In the genomic region with DNA sequence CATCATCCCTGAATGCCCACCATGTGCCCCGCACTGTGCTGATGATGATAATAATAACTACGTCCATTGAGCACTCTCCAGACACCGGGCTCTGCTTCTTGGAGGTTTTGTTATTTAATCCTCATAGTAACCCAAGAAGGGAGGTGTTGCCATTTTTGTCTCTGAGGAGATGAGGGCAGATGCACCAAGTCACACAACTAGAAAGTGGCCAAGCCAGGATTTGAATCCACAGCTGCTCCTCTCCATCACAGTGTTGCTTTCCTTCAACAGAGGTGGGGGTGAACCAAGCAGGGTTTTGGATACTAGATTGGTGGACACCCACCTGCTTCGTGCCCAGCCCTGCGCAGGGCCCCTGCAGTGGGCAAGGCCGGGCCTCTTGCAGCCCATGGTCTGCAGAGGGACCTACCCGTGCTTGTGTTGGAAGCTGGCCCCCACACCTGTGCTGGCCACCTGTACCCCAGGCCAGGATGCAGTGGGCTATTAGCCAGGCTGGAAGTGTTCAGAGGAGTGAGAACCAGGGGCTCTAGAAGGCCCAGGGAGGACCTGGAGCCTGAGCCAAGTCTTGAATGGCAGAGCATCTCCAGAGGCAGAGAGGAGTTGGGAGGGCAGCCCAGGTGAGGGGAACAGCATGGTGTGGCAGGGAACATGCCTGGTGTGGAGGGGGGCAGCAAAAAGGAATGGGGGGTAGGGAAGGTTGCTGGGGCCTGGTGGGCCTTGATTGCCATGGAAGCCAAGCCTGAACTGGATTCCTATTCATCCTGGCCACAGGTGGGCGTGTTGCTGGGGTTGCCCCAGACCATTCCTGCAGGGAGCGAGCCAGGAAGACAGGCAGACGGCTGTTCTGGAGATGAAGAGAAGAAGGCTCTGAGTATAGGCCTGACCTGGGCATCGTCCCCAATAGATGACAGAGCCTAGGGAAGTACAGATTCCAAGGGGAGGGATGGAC, we compare ENCODE assay signal across 1 cellular context.
TF ChIP-seq lines count a peak whose summit lies in the region.

No MANE protein-coding gene starts in this region.

TF ChIP-seq in WTC11, 78 proteins besides CTCF, POLR2A, EP300 and RAD21 (continued from another document):
- TF ChIP-seq GABPB1 (CRISPR knock-in tag; IDR thresholded peaks at IDR 0.05) (no peak), JAZF1 (CRISPR knock-in tag; IDR thresholded peaks at IDR 0.05) (no peak), HMGA2 (CRISPR knock-in tag; IDR thresholded peaks at IDR 0.05) (no peak), IRF2 (CRISPR knock-in tag; IDR thresholded peaks at IDR 0.05; ENCODE audit: borderline replicate concordance, low read depth) (no peak)
- TF ChIP-seq, protein P1, sequence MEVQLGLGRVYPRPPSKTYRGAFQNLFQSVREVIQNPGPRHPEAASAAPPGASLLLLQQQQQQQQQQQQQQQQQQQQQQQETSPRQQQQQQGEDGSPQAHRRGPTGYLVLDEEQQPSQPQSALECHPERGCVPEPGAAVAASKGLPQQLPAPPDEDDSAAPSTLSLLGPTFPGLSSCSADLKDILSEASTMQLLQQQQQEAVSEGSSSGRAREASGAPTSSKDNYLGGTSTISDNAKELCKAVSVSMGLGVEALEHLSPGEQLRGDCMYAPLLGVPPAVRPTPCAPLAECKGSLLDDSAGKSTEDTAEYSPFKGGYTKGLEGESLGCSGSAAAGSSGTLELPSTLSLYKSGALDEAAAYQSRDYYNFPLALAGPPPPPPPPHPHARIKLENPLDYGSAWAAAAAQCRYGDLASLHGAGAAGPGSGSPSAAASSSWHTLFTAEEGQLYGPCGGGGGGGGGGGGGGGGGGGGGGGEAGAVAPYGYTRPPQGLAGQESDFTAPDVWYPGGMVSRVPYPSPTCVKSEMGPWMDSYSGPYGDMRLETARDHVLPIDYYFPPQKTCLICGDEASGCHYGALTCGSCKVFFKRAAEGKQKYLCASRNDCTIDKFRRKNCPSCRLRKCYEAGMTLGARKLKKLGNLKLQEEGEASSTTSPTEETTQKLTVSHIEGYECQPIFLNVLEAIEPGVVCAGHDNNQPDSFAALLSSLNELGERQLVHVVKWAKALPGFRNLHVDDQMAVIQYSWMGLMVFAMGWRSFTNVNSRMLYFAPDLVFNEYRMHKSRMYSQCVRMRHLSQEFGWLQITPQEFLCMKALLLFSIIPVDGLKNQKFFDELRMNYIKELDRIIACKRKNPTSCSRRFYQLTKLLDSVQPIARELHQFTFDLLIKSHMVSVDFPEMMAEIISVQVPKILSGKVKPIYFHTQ (CRISPR knock-in tag; IDR thresholded peaks at IDR 0.05), result no peak
- TF ChIP-seq, protein P2, sequence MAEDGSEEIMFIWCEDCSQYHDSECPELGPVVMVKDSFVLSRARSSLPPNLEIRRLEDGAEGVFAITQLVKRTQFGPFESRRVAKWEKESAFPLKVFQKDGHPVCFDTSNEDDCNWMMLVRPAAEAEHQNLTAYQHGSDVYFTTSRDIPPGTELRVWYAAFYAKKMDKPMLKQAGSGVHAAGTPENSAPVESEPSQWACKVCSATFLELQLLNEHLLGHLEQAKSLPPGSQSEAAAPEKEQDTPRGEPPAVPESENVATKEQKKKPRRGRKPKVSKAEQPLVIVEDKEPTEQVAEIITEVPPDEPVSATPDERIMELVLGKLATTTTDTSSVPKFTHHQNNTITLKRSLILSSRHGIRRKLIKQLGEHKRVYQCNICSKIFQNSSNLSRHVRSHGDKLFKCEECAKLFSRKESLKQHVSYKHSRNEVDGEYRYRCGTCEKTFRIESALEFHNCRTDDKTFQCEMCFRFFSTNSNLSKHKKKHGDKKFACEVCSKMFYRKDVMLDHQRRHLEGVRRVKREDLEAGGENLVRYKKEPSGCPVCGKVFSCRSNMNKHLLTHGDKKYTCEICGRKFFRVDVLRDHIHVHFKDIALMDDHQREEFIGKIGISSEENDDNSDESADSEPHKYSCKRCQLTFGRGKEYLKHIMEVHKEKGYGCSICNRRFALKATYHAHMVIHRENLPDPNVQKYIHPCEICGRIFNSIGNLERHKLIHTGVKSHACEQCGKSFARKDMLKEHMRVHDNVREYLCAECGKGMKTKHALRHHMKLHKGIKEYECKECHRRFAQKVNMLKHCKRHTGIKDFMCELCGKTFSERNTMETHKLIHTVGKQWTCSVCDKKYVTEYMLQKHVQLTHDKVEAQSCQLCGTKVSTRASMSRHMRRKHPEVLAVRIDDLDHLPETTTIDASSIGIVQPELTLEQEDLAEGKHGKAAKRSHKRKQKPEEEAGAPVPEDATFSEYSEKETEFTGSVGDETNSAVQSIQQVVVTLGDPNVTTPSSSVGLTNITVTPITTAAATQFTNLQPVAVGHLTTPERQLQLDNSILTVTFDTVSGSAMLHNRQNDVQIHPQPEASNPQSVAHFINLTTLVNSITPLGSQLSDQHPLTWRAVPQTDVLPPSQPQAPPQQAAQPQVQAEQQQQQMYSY (CRISPR knock-in tag; IDR thresholded peaks at IDR 0.05), result peak; percentile 26; the same call in 1 of the 2 replicates
- TF ChIP-seq, protein P3, sequence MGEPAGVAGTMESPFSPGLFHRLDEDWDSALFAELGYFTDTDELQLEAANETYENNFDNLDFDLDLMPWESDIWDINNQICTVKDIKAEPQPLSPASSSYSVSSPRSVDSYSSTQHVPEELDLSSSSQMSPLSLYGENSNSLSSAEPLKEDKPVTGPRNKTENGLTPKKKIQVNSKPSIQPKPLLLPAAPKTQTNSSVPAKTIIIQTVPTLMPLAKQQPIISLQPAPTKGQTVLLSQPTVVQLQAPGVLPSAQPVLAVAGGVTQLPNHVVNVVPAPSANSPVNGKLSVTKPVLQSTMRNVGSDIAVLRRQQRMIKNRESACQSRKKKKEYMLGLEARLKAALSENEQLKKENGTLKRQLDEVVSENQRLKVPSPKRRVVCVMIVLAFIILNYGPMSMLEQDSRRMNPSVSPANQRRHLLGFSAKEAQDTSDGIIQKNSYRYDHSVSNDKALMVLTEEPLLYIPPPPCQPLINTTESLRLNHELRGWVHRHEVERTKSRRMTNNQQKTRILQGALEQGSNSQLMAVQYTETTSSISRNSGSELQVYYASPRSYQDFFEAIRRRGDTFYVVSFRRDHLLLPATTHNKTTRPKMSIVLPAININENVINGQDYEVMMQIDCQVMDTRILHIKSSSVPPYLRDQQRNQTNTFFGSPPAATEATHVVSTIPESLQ (CRISPR knock-in tag; IDR thresholded peaks at IDR 0.05), result no peak
